In genomic region chr2:33323957-33324356, GRCh38 we compare ENCODE assay signal across 13 cellular contexts.
"Had no signal": no experiment of that assay in that cellular context is flagged by ENCODE, and none has a peak within 500 bp of the region (broad histone marks: within the 10 kb centered on the region; RNA-seq: fewer than 3 reads in every experiment).

No MANE protein-coding gene starts in this region.

- FAIRE-seq: small intestine had no signal

- H3K36me3 ChIP-seq: upper lobe of left lung, uterus had no signal

- H3K27ac ChIP-seq: parathyroid adenoma, psoas muscle, upper lobe of left lung, uterus had no signal

- H3K27me3 ChIP-seq: heart left ventricle, upper lobe of left lung, uterus had no signal

- DNase-seq: foreskin melanocyte; heart left ventricle; hippocampal formation; mammary epithelial cell; naive thymus-derived CD4-positive, alpha-beta T cell; nephron progenitor cell; psoas muscle; small intestine; stimulated activated CD4-positive, alpha-beta T cell treated with anti-CD3 and anti-CD28 coated beads, Interleukin-12 subunit alpha, Interleukin-12 subunit beta, amount 100 ng/mL, for 4 hours; stimulated activated naive CD4-positive, alpha-beta T cell treated with Interleukin-2 at 50 U/mL for 16 hours; upper lobe of left lung; uterus had no signal

- H3K4me1 ChIP-seq: parathyroid adenoma had no signal

- H3K9ac ChIP-seq: parathyroid adenoma had no signal

- H3K9me3 ChIP-seq: heart left ventricle, psoas muscle, upper lobe of left lung, uterus had no signal

- ATAC-seq: naive thymus-derived CD4-positive, alpha-beta T cell; psoas muscle had no signal

- H3K79me2 ChIP-seq: parathyroid adenoma had no signal

- H3K4me3 ChIP-seq: heart left ventricle, psoas muscle, upper lobe of left lung, uterus had no signal

- H2AFZ ChIP-seq: parathyroid adenoma had no signal
